23 cellular contexts compared by ENCODE assay signal in the genomic region with DNA sequence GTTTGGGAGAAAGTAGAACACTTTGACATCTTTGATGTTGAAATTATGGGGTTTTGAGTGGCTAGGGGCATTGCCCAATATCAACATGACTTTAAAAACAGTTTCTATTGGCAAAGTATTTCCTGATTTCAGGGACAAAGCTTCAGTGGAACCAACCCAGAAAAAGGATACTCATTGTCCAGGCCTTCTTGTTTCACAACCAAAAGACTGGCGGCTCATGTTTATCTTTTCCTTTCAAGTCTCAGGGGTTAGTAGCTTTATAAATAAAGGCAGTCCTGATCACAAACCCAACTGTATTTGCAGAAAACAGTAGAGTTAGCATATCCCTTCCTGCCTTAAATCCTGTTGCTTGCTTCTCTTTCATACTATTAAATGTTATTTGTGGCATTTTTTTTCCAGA.
"Had no signal": no experiment of that assay in that cellular context is flagged by ENCODE, and none has a peak within 500 bp of the region (broad histone marks: within the 10 kb centered on the region; RNA-seq: fewer than 3 reads in every experiment).

No MANE protein-coding gene starts in this region.

- H3K4me1 ChIP-seq: esophagus muscularis mucosa, foreskin keratinocyte, gastroesophageal sphincter, heart left ventricle, left ventricle myocardium inferior, lower lobe of right lung had no signal

- DNase-seq: dermis blood vessel endothelial cell; dorsolateral prefrontal cortex; effector CD4-positive, alpha-beta T cell; effector memory CD4-positive, alpha-beta T cell; foreskin keratinocyte; heart left ventricle; hypothalamus; left cardiac atrium; left ventricle myocardium inferior; lower lobe of right lung; mesenchymal stem cell; mucosa of descending colon; naive B cell had no signal

- H3K36me3 Mint-ChIP-seq: mesothelial cell of epicardium, naive B cell had no signal

- ATAC-seq: foreskin keratinocyte, gastroesophageal sphincter, heart left ventricle, left cardiac atrium, lower lobe of right lung, mucosa of descending colon had no signal

- H3K27me3 ChIP-seq: esophagus muscularis mucosa, foreskin keratinocyte, gastroesophageal sphincter, heart left ventricle, hepatocyte had no signal

- H3K4me2 ChIP-seq: hepatocyte had no signal

- H2AFZ ChIP-seq: hepatocyte had no signal

- H3K27ac ChIP-seq: coronary artery, dorsolateral prefrontal cortex, esophagus muscularis mucosa, foreskin keratinocyte, gastroesophageal sphincter, heart left ventricle, hepatocyte, left ventricle myocardium inferior, lower lobe of right lung had no signal

- FAIRE-seq: colon, endothelial cell of umbilical vein, frontal cortex, islet of Langerhans, keratinocyte had no signal

- H3K9me3 ChIP-seq: esophagus muscularis mucosa, gastroesophageal sphincter, left ventricle myocardium inferior, lower lobe of right lung, mucosa of descending colon had no signal

- H3K4me3 ChIP-seq: coronary artery, dorsolateral prefrontal cortex, esophagus muscularis mucosa, gastroesophageal sphincter, heart left ventricle, hepatocyte, left ventricle myocardium inferior, lower lobe of right lung, mucosa of descending colon had no signal

- H3K27me3 Mint-ChIP-seq: naive B cell had no signal

- H3K27ac Mint-ChIP-seq: mesothelial cell of epicardium had no signal

- H3K4me3 Mint-ChIP-seq: mesothelial cell of epicardium, naive B cell had no signal

- H3K4me1 Mint-ChIP-seq: mesothelial cell of epicardium, naive B cell had no signal

- H3K36me3 ChIP-seq: esophagus muscularis mucosa, gastroesophageal sphincter, heart left ventricle, left ventricle myocardium inferior, lower lobe of right lung had no signal

- H3K79me2 ChIP-seq: hepatocyte had no signal
